9 cellular contexts compared by ENCODE assay signal in genomic region chr20:41619360-41620115, GRCh38. TPM values are rescaled to one million over a fixed set of nuclear protein-coding genes. Genes with fewer than 3 reads are reported as not detected.
A peak's percentile ranks its signal among the peaks of the same experiment; 100 is the strongest.
DNase-seq lines count a peak whose midpoint lies in the region; ATAC-seq and TF ChIP-seq lines count a peak whose summit lies in the region.
"Had no signal": no experiment of that assay in that cellular context is flagged by ENCODE, and none has a peak within 500 bp of the region (broad histone marks: within the 10 kb centered on the region; RNA-seq: fewer than 3 reads in every experiment).

No MANE protein-coding gene starts in this region.

- no peak for ATAC-seq in HG02588 (IDR thresholded peaks at IDR 0.05; ENCODE audit: unreplicated experiment)

- no peak overlapping the region for H3K4me3 ChIP-seq in osteoblast (ENCODE audit: insufficient read depth, low read length)
- H3K4me3 ChIP-seq in thyroid gland (replicated peaks in 1 of 3) = no peak overlapping the region
- no peak overlapping the region for H3K4me3 ChIP-seq in vagina

- DNase-seq in NCI-H146 (lab: John Stamatoyannopoulos, UW) (peak; percentile 43), chondrocyte (ENCODE audit: low spot score) (no peak), osteoblast (ENCODE audit: insufficient read length, low spot score, missing footprints) (no peak), NCI-H510A treated with DMSO at 0.1 percent for 48 hours (lab: John Stamatoyannopoulos, UW) (no peak), thyroid gland (no peak), vagina (ENCODE audit: extremely low spot score in 2 of 2) (no peak)
- DNase-seq: left lung had no signal

- TF ChIP-seq POLR2A in thyroid gland (IDR thresholded peaks at IDR 0.05) = no peak
- TF ChIP-seq POLR2A in vagina (IDR thresholded peaks at IDR 0.05) = no peak

- H3K27ac ChIP-seq in osteoblast (ENCODE audit: low read depth, low read length) (no peak overlapping the region), thyroid gland (peak overlapping the region in 1 of 3 donors; percentile 54), vagina (no peak overlapping the region)

- H3K27me3 ChIP-seq in osteoblast (ENCODE audit: insufficient read depth, low read length) = no peaks in the 10 kb centered on the region
- no peaks in the 10 kb centered on the region for H3K27me3 ChIP-seq in thyroid gland
- H3K27me3 ChIP-seq in vagina = no peaks in the 10 kb centered on the region
- H3K27me3 ChIP-seq: left lung had no signal

- H3K4me1 Mint-ChIP-seq in chondrocyte (ENCODE audit: low read depth) = peaks cover 36% of the 10 kb centered on the region

- peak overlapping the region; percentile 68; the same call in 1 of the 2 replicates for H3K9ac ChIP-seq in ES-I3 (ENCODE audit: low read depth, low read length)

- intact Hi-C loops in thyroid gland (cut with DNase I) = loop anchor here (10.0 kb wide), 1 partner anchor 935 kb away; the partner anchor contains the start of gene MAFB
- intact Hi-C loops in vagina (cut with DNase I) = no loop called here

- TF ChIP-seq CTCF in chondrocyte (IDR thresholded peaks at IDR 0.05) = no peak
- TF ChIP-seq CTCF in osteoblast (IDR thresholded peaks at IDR 0.05; ENCODE audit: extremely low read depth, low read depth, low read length) = no peak
- no peak for TF ChIP-seq CTCF in thyroid gland (IDR thresholded peaks at IDR 0.05)
- no peak for TF ChIP-seq CTCF in vagina (IDR thresholded peaks at IDR 0.05)

- peak overlapping the region; percentile 80 for H3K4me2 ChIP-seq in osteoblast (ENCODE audit: insufficient read depth, low read length)

- 77 to 82% methylated on average over 5 of the region's 5 CpGs for WGBS in thyroid gland, 2 donors

- peaks cover 25% of the 10 kb centered on the region for H4K20me1 ChIP-seq in osteoblast (ENCODE audit: insufficient read depth, low read length)

- H3K79me2 ChIP-seq in osteoblast (ENCODE audit: insufficient read depth, low read length) = peaks cover 30% of the 10 kb centered on the region

- peak overlapping the region; percentile 37 for H3K27ac Mint-ChIP-seq in chondrocyte (ENCODE audit: unreplicated experiment)

- H2AFZ ChIP-seq in osteoblast (ENCODE audit: low read length) = peak overlapping the region; percentile 39

- H3K9me3 Mint-ChIP-seq in chondrocyte (ENCODE audit: low read depth) = no peaks in the 10 kb centered on the region

- H3K9me3 ChIP-seq in ES-I3 (ENCODE audit: control insufficient read depth, insufficient read depth, low read length) = no peaks in the 10 kb centered on the region
- no peaks in the 10 kb centered on the region for H3K9me3 ChIP-seq in osteoblast (ENCODE audit: low read depth, low read length)
- H3K9me3 ChIP-seq in thyroid gland = no peaks in the 10 kb centered on the region
- no peaks in the 10 kb centered on the region for H3K9me3 ChIP-seq in vagina
- H3K9me3 ChIP-seq: left lung had no signal

- H3K36me3 Mint-ChIP-seq in chondrocyte (ENCODE audit: low read depth) = no peaks in the 10 kb centered on the region

- peak overlapping the region; percentile 75 for H3K4me3 Mint-ChIP-seq in chondrocyte (ENCODE audit: unreplicated experiment)

- H3K27me3 Mint-ChIP-seq in chondrocyte (ENCODE audit: low read depth) = peaks cover 3% of the 10 kb centered on the region

- H3K36me3 ChIP-seq in ES-I3 (ENCODE audit: insufficient read depth, low read length) = no peaks in the 10 kb centered on the region
- H3K36me3 ChIP-seq in osteoblast (ENCODE audit: insufficient read depth, low read length) = no peaks in the 10 kb centered on the region
- no peaks in the 10 kb centered on the region for H3K36me3 ChIP-seq in thyroid gland
- no peaks in the 10 kb centered on the region for H3K36me3 ChIP-seq in vagina
- H3K36me3 ChIP-seq: left lung had no signal

- H3K4me1 ChIP-seq in ES-I3 (ENCODE audit: insufficient read depth, low read length) = 0 out of 2 replicates have a peak, but pooled peaks cover 6% of the 10 kb centered on the region
- H3K4me1 ChIP-seq in osteoblast (ENCODE audit: insufficient read depth, low read length) = peaks cover 20% of the 10 kb centered on the region
- H3K4me1 ChIP-seq in thyroid gland = peaks cover 26 to 34% of the 10 kb centered on the region in 2 donors
- peaks cover 35% of the 10 kb centered on the region for H3K4me1 ChIP-seq in vagina

RNA-seq across cellular contexts. Expression of gene CHD6, which starts 1.4 kb away (rescaled TPM):
- total RNA-seq in chondrocyte = 29.9 to 39.7 TPM (median 34.4 TPM) in 3 replicates
- 32.2 and 34.2 TPM in 2 replicates for total RNA-seq in osteoblast
- total RNA-seq in thyroid gland = 100 to 1,000 TPM in 1 of 4 donors, 10 to 100 TPM in 3; 58.0 to 104 (median 81.6) TPM
- total RNA-seq in vagina = 37.6 TPM
